In the genomic region with DNA sequence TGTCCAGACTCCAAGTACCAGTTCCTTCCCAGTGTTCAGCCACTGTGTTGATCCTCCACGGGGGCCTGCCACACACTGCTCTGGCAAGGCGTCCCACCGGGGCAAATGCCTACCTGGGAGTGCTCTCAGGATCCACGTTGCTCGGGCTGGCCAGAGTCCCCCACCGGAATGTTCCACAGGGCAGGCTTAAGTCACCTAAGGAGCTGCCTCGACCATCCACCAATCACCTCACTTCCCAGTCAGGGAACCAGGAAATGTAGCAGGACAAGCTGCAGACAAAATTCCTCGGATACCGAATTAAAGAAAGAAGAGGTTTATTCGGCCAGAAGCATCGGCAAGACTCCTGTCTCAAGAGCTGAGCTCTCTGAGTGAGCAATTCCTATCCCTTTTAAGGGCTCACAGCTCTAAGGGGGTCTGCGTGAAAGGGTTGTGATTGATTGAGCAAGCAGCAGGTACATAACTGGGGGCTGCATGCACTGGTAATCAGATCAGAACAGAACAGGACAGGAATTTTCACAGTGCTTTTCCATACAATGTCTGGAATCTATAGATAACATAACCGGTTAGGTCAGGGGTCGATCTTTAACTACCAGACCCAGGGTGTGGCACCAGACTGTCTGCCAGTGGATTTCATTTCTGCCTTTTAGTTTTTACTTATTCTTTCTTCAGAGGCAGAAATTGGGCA, we compare ENCODE assay signal across 30 cellular contexts. TPM values are rescaled to one million over a fixed set of nuclear protein-coding genes. Genes with fewer than 3 reads are reported as not detected.
"Had no signal": no experiment of that assay in that cellular context is flagged by ENCODE, and none has a peak within 500 bp of the region (broad histone marks: within the 10 kb centered on the region; RNA-seq: fewer than 3 reads in every experiment).

No MANE protein-coding gene starts in this region.

- H3K27ac ChIP-seq: left lung, lower lobe of right lung, sigmoid colon, upper lobe of left lung, vagina had no signal

- ATAC-seq: activated CD8-positive, alpha-beta memory T cell treated with anti-CD3 and anti-CD28 coated beads, Interleukin-2, amount 10 ng/mL, durations not matched to agents 7 days and 5 days; activated CD8-positive, alpha-beta T cell treated with anti-CD3 and anti-CD28 coated beads, Interleukin-2, amount 10 ng/mL, durations not matched to agents 7 days and 5 days; activated naive CD8-positive, alpha-beta T cell treated with anti-CD3 and anti-CD28 coated beads, Interleukin-2, amount 50 U/mL, for 24 hours; esophagus mucosa; left lung; lower lobe of right lung; natural killer cell; stimulated activated memory B cell treated with anti-CD40 and anti-IgM and Interleukin-4, amounts not matched to agents 10 μg/mL and 1 μg/mL and 100 μg/mL, for 72 hours; stimulated activated naive CD8-positive, alpha-beta T cell treated with anti-CD3 and anti-CD28 coated beads, Interleukin-15, amount 100 ng/mL, for 72 hours had no signal

- H3K9me3 ChIP-seq: left lung, upper lobe of left lung, vagina had no signal

- FAIRE-seq: endothelial cell of umbilical vein, small intestine had no signal

- H3K4me1 ChIP-seq: left lung, lower lobe of right lung, sigmoid colon, upper lobe of left lung, vagina had no signal

- H3K36me3 ChIP-seq: left lung, lower lobe of right lung, sigmoid colon, upper lobe of left lung, vagina had no signal

- DNase-seq: activated CD4-positive, alpha-beta T cell treated with anti-CD3 and anti-CD28 coated beads for 1 hour; activated CD4-positive, alpha-beta T cell treated with anti-CD3 and anti-CD28 coated beads, Interleukin-2, amount 50 U/mL, for 1 hour; activated CD8-positive, alpha-beta memory T cell treated with anti-CD3 and anti-CD28 coated beads, Interleukin-2, amount 10 ng/mL, durations not matched to agents 7 days and 5 days; activated CD8-positive, alpha-beta T cell treated with anti-CD3 and anti-CD28 coated beads, Interleukin-2, amount 10 ng/mL, durations not matched to agents 7 days and 5 days; activated naive CD8-positive, alpha-beta T cell treated with anti-CD3 and anti-CD28 coated beads, Interleukin-2, amount 50 U/mL, for 24 hours; activated T-cell treated with anti-CD3 and anti-CD28 coated beads, Interleukin-2, amount 50 U/mL, for 48 hours; amygdala; foreskin fibroblast; head of caudate nucleus; hypothalamus; left lung; lower lobe of right lung; mesenchymal stem cell; natural killer cell; sigmoid colon; small intestine; stimulated activated CD4-positive, alpha-beta T cell treated with anti-CD3 and anti-CD28 coated beads, Interleukin-1b, Interleukin-23, amount 100 ng/mL, for 48 hours; stimulated activated CD4-positive, alpha-beta T cell treated with anti-CD3 and anti-CD28 coated beads, Interleukin-4, amount 100 ng/mL, for 4 hours; stimulated activated CD8-positive, alpha-beta memory T cell treated with anti-CD3 and anti-CD28 coated beads, Interleukin-4, amount 100 ng/mL, for 48 hours; stimulated activated naive CD8-positive, alpha-beta T cell treated with anti-CD3 and anti-CD28 coated beads, Interleukin-15, amount 100 ng/mL, for 72 hours; substantia nigra; T-helper 1 cell had no signal

- H3K4me3 ChIP-seq: left lung, lower lobe of right lung, sigmoid colon, upper lobe of left lung, vagina had no signal

- H3K27me3 ChIP-seq: left lung, sigmoid colon, upper lobe of left lung, vagina had no signal

RNA-seq across cellular contexts. Expression of gene EDNRB, which starts 56.9 kb away (rescaled TPM):
- total RNA-seq: activated CD8-positive, alpha-beta memory T cell treated with anti-CD3 and anti-CD28 coated beads, Interleukin-2, amount 10 ng/mL, durations not matched to agents 7 days and 5 days; activated CD8-positive, alpha-beta T cell treated with anti-CD3 and anti-CD28 coated beads, Interleukin-2, amount 10 ng/mL, durations not matched to agents 7 days and 5 days; activated T-helper 2 cell treated with anti-CD3 and anti-CD28 coated beads, Interferon-gamma antibody, Interleukin-2, Interleukin-4, amounts not matched to agents 10 μg/mL and 5 μg/mL and 100 μg/mL, durations not matched to agents 14 hours and 24 hours and 36 hours; chondrocyte; natural killer cell; osteocyte had no signal
